Comparison of ENCODE assay signal across 21 cellular contexts in genomic region chr12:70190252-70191010, GRCh38. TPM values are rescaled to one million over a fixed set of nuclear protein-coding genes. Genes with fewer than 3 reads are reported as not detected.
A peak's percentile ranks its signal among the peaks of the same experiment; 100 is the strongest.
DNase-seq lines count a peak whose midpoint lies in the region; ATAC-seq and TF ChIP-seq lines count a peak whose summit lies in the region.
"Had no signal": no experiment of that assay in that cellular context is flagged by ENCODE, and none has a peak within 500 bp of the region (broad histone marks: within the 10 kb centered on the region; RNA-seq: fewer than 3 reads in every experiment).

No MANE protein-coding gene starts in this region.

- H3K9me3 Mint-ChIP-seq in osteocyte (ENCODE audit: unreplicated experiment), result peaks cover 3% of the 10 kb centered on the region
- H3K9me3 Mint-ChIP-seq: immature natural killer cell had no signal

- no peak overlapping the region for H3K4me3 Mint-ChIP-seq in osteocyte (ENCODE audit: unreplicated experiment)
- H3K4me3 Mint-ChIP-seq: activated CD8-positive, alpha-beta memory T cell treated with anti-CD3 and anti-CD28 coated beads, Interleukin-2, amount 10 ng/mL, durations not matched to agents 7 days and 5 days; B cell; immature natural killer cell had no signal

- no peaks in the 10 kb centered on the region for H3K27me3 Mint-ChIP-seq in osteocyte (ENCODE audit: unreplicated experiment)
- H3K27me3 Mint-ChIP-seq: B cell had no signal

- intact Hi-C loops in cardiac septum (cut with DNase I), result no loop called here

- H3K27ac Mint-ChIP-seq in osteocyte (ENCODE audit: unreplicated experiment), result no peak overlapping the region
- H3K27ac Mint-ChIP-seq: activated CD8-positive, alpha-beta memory T cell treated with anti-CD3 and anti-CD28 coated beads, Interleukin-2, amount 10 ng/mL, durations not matched to agents 7 days and 5 days; B cell; immature natural killer cell had no signal

- no peak overlapping the region for H3K27ac ChIP-seq in HEK293 (ENCODE audit: extremely low read depth, low read depth, low read length)
- H3K27ac ChIP-seq in RWPE1, result no peak overlapping the region
- H3K27ac ChIP-seq: adrenal gland, lower lobe of right lung, pancreas, skin epidermis had no signal

- no peaks in the 10 kb centered on the region for H3K36me3 ChIP-seq in HEK293 (ENCODE audit: control insufficient read depth in 2 of 2, insufficient read depth in 1 of 2, low read length in 2 of 2)
- H3K36me3 ChIP-seq: adrenal gland, lower lobe of right lung, pancreas had no signal

- POLR2A ChIA-PET in HEK293 (lab: Yijun Ruan, JAX) (no interaction called here), RWPE1 (lab: Yijun Ruan, JAX; ENCODE audit: low non-redundant PET) (no interaction called here)

- TF ChIP-seq CTCF in HEK293 (tag by site-specific recombination; IDR thresholded peaks at IDR 0.05) (no peak), RWPE1 (conservative IDR thresholded peaks at IDR 0.05; ENCODE audit: low read depth) (no peak), epithelial cell of esophagus (IDR thresholded peaks at IDR 0.05; ENCODE audit: insufficient read depth, low read depth, low read length, missing control alignments) (no peak), osteocyte (IDR thresholded peaks at IDR 0.05) (no peak)

- DNase-seq in RWPE1 (ENCODE audit: low spot score) (peak; percentile 4), epithelial cell of esophagus (ENCODE audit: low read depth) (peak; percentile 65), skeletal muscle cell (ENCODE audit: low read depth) (peak; percentile 2), cardiac septum (ENCODE audit: low spot score) (no peak), osteocyte (ENCODE audit: extremely low spot score, unreplicated experiment) (no peak)
- DNase-seq: activated CD8-positive, alpha-beta memory T cell treated with anti-CD3 and anti-CD28 coated beads, Interleukin-2, amount 10 ng/mL, durations not matched to agents 7 days and 5 days; activated effector memory CD4-positive, alpha-beta T cell treated with Interleukin-2 at 50 U/mL for 16 hours; adrenal gland; head of caudate nucleus; immature natural killer cell; lower lobe of right lung; MM.1S; NCI-H1694; NCI-H345; pancreas; SHP77 treated with DMSO at 0.1 percent for 48 hours had no signal

- CTCF ChIA-PET in HEK293 (lab: Yijun Ruan, JAX), result interaction anchor here (0.6 to 1.1 kb wide), 2 partner anchors 22 to 190 kb away, joined by 6 read pairs; no protein-coding TSS in a partner anchor
- CTCF ChIA-PET in RWPE1 (lab: Yijun Ruan, JAX), result interaction anchor here (0.6 to 1.0 kb wide), 2 partner anchors 33 to 289 kb away, joined by 3 read pairs; no protein-coding TSS in a partner anchor

- no peak for ATAC-seq in GM19328 (IDR thresholded peaks at IDR 0.05; ENCODE audit: unreplicated experiment)
- ATAC-seq: activated CD4-positive, CD25-positive, alpha-beta regulatory T cell treated with anti-CD3 and anti-CD28 coated beads, Interleukin-2, amount 50 U/mL, for 24 hours; activated CD8-positive, alpha-beta memory T cell treated with anti-CD3 and anti-CD28 coated beads, Interleukin-2, amount 10 ng/mL, durations not matched to agents 7 days and 5 days; lower lobe of right lung; pancreas had no signal

- H3K4me1 ChIP-seq in HEK293 (ENCODE audit: control insufficient read depth, insufficient read depth, low read length), result no peaks in the 10 kb centered on the region
- H3K4me1 ChIP-seq: adrenal gland, lower lobe of right lung had no signal

- H3K4me1 Mint-ChIP-seq in osteocyte (ENCODE audit: unreplicated experiment), result peaks cover 3% of the 10 kb centered on the region
- H3K4me1 Mint-ChIP-seq: activated CD8-positive, alpha-beta memory T cell treated with anti-CD3 and anti-CD28 coated beads, Interleukin-2, amount 10 ng/mL, durations not matched to agents 7 days and 5 days; B cell; immature natural killer cell had no signal

- H3K36me3 Mint-ChIP-seq in osteocyte (ENCODE audit: unreplicated experiment), result peaks cover 2% of the 10 kb centered on the region
- H3K36me3 Mint-ChIP-seq: activated CD8-positive, alpha-beta memory T cell treated with anti-CD3 and anti-CD28 coated beads, Interleukin-2, amount 10 ng/mL, durations not matched to agents 7 days and 5 days; immature natural killer cell had no signal

- H3K9me3 ChIP-seq in HEK293 (ENCODE audit: control insufficient read depth, insufficient read depth, low read depth, low read length), result no peaks in the 10 kb centered on the region
- H3K9me3 ChIP-seq: adrenal gland, lower lobe of right lung, pancreas had no signal

- H3K4me3 ChIP-seq in HEK293 (ENCODE audit: low read depth, low read length) (no peak overlapping the region), epithelial cell of esophagus (ENCODE audit: low read length) (no peak overlapping the region), skeletal muscle cell (ENCODE audit: low read depth, low read length) (no peak overlapping the region)
- H3K4me3 ChIP-seq: adrenal gland, lower lobe of right lung, pancreas, skin epidermis had no signal

TF ChIP-seq in HEK293, 187 proteins besides CTCF, POLR2A, EP300 and RAD21:
- TF ChIP-seq ZNF132 (tag by site-specific recombination; IDR thresholded peaks at IDR 0.05; ENCODE audit: borderline replicate concordance), result no peak
- 0 out of 2 replicates have a peak, but pooled peaks have one; percentile 24 for TF ChIP-seq ZNF335 (tag by site-specific recombination; conservative IDR thresholded peaks at IDR 0.05)
TF ChIP-seq in HEK293: peak in this region for 1.

RNA-seq across cellular contexts. Expression of gene CNOT2, which starts 52.8 kb away (rescaled TPM):
- 44.0 TPM for total RNA-seq in cardiac septum
- 60.9 and 73.8 TPM in 2 replicates for total RNA-seq in osteocyte

Comparison
In these comparisons a context has a peak if more than half of its experiments do, and no peak if none do; other contexts are left out.
1. DNase-seq: peak in RWPE1 (single experiment), epithelial cell of esophagus (single experiment) and skeletal muscle cell (single experiment); none in cardiac septum (single experiment) and osteocyte (single experiment).